ENCODE assay signal across 8 cellular contexts in the genomic region with DNA sequence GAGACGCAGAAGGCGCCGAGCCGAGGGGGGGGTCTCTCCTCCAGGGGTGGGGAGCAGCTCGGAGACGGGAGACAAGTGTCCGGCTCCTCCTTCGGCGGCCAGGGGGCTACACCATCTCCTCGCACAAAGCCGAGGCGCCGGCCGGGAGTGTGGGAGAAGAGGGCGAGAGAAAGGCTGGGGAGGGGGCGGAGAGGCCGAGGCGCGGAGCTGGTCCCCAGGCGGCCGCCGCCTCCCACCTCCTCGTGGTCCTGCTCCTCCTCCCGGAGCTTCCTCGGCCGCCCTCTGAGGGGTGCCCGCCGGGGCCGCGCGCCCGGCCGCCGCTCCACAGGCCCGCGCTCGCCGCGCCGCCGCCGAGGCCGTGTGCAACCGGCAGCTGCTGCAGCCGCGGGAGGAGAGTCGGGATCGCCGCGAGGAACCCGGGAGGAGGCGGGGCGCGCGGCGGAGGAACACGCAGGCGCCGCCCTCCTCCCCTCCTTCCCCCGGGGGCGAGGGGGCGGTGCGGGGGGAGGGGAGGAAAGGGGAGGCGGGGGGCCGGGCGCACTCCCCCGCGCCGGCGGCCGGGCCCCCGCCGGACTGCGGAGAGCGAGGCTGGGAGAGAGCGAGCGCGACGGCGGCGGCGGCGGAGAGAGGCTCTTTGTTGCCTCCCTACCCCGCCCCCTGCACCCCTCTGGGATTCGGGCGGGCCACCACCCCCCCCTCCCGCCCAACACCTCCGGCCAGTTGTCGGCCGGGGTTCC. TPM values are rescaled to one million over a fixed set of nuclear protein-coding genes. Genes with fewer than 3 reads are reported as not detected.
DNase-seq lines count a peak whose midpoint lies in the region; ATAC-seq and TF ChIP-seq lines count a peak whose summit lies in the region.

A gene (minus strand): TSS at position 398 of the 737 bp plus-strand sequence. CDS start 433 bp downstream, outside the sequence.

- peaks cover 4% of the 10 kb centered on the region; the same call in 1 of the 2 replicates for H3K36me3 ChIP-seq in BE2C
- H3K36me3 ChIP-seq in parathyroid adenoma (ENCODE audit: control insufficient read depth, insufficient read depth, low read length) = no peaks in the 10 kb centered on the region

- ATAC-seq in GM19452 (IDR thresholded peaks at IDR 0.05; ENCODE audit: unreplicated experiment) = peak; percentile 49
- peak; percentile 87 to 92 for ATAC-seq in left cardiac atrium
- ATAC-seq in HG03025 (IDR thresholded peaks at IDR 0.05; ENCODE audit: low FRiP score, unreplicated experiment) = no peak

- no peaks in the 10 kb centered on the region for H3K27me3 ChIP-seq in BE2C
- no peaks in the 10 kb centered on the region for H3K27me3 ChIP-seq in parathyroid adenoma (ENCODE audit: control insufficient read depth, insufficient read depth, low read length)

- peak within 1 kb of the TSS; percentile 100 for H3K4me3 ChIP-seq in BE2C (ENCODE audit: low read depth, low read length)
- H3K4me3 ChIP-seq in parathyroid adenoma (ENCODE audit: low read depth, low read length) = peak within 1 kb of the TSS; percentile 76

- H3K9me3 ChIP-seq in BE2C = no peaks in the 10 kb centered on the region
- H3K9me3 ChIP-seq in parathyroid adenoma (ENCODE audit: control insufficient read depth, low read length) = no peaks in the 10 kb centered on the region

- TF ChIP-seq CTCF in BE2C (IDR thresholded peaks at IDR 0.05; ENCODE audit: low read depth, low read length) (no peak), parathyroid adenoma (IDR thresholded peaks at IDR 0.05) (no peak)

- peak; percentile 88 for DNase-seq in BE2C
- DNase-seq in LHCN-M2 (ENCODE audit: low read depth) = peak; percentile 84
- DNase-seq in SHP77 treated with DMSO at 0.1 percent for 48 hours (lab: John Stamatoyannopoulos, UW) = peak; percentile 69
- DNase-seq in left cardiac atrium = peak; percentile 88

- peak within 1 kb of the TSS; percentile 89 for H2AFZ ChIP-seq in parathyroid adenoma

- peak within 1 kb of the TSS; percentile 97 for H3K27ac ChIP-seq in angular gyrus (ENCODE audit: low read depth, low read length)
- H3K27ac ChIP-seq in parathyroid adenoma = peak within 1 kb of the TSS; percentile 97

- H3K4me2 ChIP-seq in parathyroid adenoma (ENCODE audit: low read length) = peak within 1 kb of the TSS; percentile 87

- H3K79me2 ChIP-seq in parathyroid adenoma = no peaks in the 10 kb centered on the region

- intact Hi-C loops in left cardiac atrium (cut with DNase I) = loop anchor here in 1 of 2 donors (5.0 kb wide), 1 partner anchor 114 kb away; no protein-coding TSS in a partner anchor

- H3K9ac ChIP-seq in parathyroid adenoma = peak within 1 kb of the TSS; percentile 87

- H3K4me1 ChIP-seq in BE2C = peaks cover 14% of the 10 kb centered on the region
- H3K4me1 ChIP-seq in parathyroid adenoma = peaks cover 3% of the 10 kb centered on the region

RNA-seq across cellular contexts. Expression of the gene that starts here (rescaled TPM):
- polyA plus RNA-seq in BE2C (2012; ENCODE audit: insufficient read depth, insufficient read length, low read depth) = 42.1 TPM
- total RNA-seq in LHCN-M2 (2014; rRNA removed) (82.4 and 91.8 TPM in 2 replicates), left cardiac atrium (10 to 100 TPM; 73.4 to 79.0 TPM)
- polyA plus RNA-seq in LHCN-M2 (2012) = 58.3 TPM
